Comparison of ENCODE assay signal across 8 cellular contexts in the genomic region with DNA sequence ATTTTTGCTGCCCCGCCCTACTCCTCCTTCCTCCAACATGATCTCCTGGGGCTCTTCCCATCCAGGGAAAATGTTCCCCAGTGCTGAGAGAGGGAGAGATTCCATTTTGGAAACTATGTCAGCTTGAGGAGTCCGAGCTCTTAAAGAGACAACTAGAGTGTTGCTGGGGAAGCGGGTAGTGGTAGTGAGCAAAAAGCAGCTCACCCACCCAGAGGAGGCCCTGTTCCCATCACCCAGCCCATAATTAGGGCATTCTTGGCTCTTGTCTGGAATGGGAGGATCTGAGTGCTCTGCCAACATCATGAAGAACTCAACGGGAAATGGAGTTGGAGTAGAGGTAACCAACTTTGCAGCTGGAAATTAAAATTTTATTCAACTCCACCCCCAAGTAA. TPM values are rescaled to one million over a fixed set of nuclear protein-coding genes. Genes with fewer than 3 reads are reported as not detected.
DNase-seq lines count a peak whose midpoint lies in the region; ATAC-seq and TF ChIP-seq lines count a peak whose summit lies in the region.

No MANE protein-coding gene starts in this region.

- intact Hi-C loops in HCT116 (cut with micrococcal nuclease): loop anchor here (1.0 to 2.0 kb wide), 4 partner anchors 28 to 178 kb away; partner anchors contain the start of gene CASC3
- intact Hi-C loops in activated T-helper 1 cell treated with anti-CD3 and anti-CD28 coated beads, Interleukin-12 subunit alpha, Interleukin-12 subunit beta, Interleukin-2, Interleukin-4 antibody, amounts not matched to agents 30 ng/mL and 10 ng/mL and 1 ng/mL, durations not matched to agents 14 hours and 24 hours and 36 hours (cut with micrococcal nuclease): loop anchor here (1.0 to 5.0 kb wide), 12 partner anchors 11 to 1360 kb away; partner anchors contain the start of genes CASC3, MED24, PSMB3 and RAPGEFL1

- H4K20me1 ChIP-seq in HCT116 (ENCODE audit: insufficient read depth) (no peaks in the 10 kb centered on the region), hepatocyte (ENCODE audit: insufficient read depth, poor library complexity, severe bottlenecking) (no peaks in the 10 kb centered on the region)

- RAD21 ChIA-PET in HCT116 (lab: Charles Lee; ENCODE audit: low non-redundant PET in 1 of 2, low total read pairs in 2 of 2, uncharacterized antibody in 2 of 2, unreplicated experiment in 2 of 2): interaction anchor here (0.5 to 2.2 kb wide), 15 partner anchors 9 to 178 kb away, joined by 3 to 10 read pairs (median 4); partner anchors contain the start of gene NR1D1 (in 1 of the 2)

- peaks cover 66 to 76% of the 10 kb centered on the region in 2 experiments for H3K4me1 ChIP-seq in HCT116 (ENCODE audit: control insufficient read depth in 1 of 2, insufficient read depth in 2 of 2, low read length in 2 of 2)
- H3K4me1 ChIP-seq in hepatocyte (ENCODE audit: insufficient read depth): peaks cover 67% of the 10 kb centered on the region
- H3K4me1 ChIP-seq in skeletal muscle tissue (ENCODE audit: control insufficient read depth in 3 of 3, insufficient read depth in 3 of 3, low read length in 3 of 3): peaks cover 65 to 72% (median 69%) of the 10 kb centered on the region in 3 donors

- 79% methylated on average over 4 of the region's 4 CpGs for WGBS in hepatocyte (ENCODE audit: low lambda C conversion rate, missing lambda C conversion rate)

- H3K27ac ChIP-seq in HCT116 (ENCODE audit: low read depth, low read length) (peak overlapping the region; percentile 9; the same call in 1 of the 2 replicates), hepatocyte (peak overlapping the region; percentile 76), skeletal muscle tissue (ENCODE audit: low read depth, low read length) (peak overlapping the region; percentile 99)

- no peaks in the 10 kb centered on the region for H3K9me3 Mint-ChIP-seq in activated T-helper 1 cell treated with anti-CD3 and anti-CD28 coated beads, Interleukin-12 subunit alpha, Interleukin-12 subunit beta, Interleukin-2, Interleukin-4 antibody, amounts not matched to agents 30 ng/mL and 10 ng/mL and 1 ng/mL, durations not matched to agents 14 hours and 24 hours and 36 hours

- no peak for ATAC-seq in HCT116
- ATAC-seq in GM18870 (IDR thresholded peaks at IDR 0.05; ENCODE audit: unreplicated experiment): no peak
- ATAC-seq in HG02588 (IDR thresholded peaks at IDR 0.05; ENCODE audit: unreplicated experiment): no peak

- H3K27me3 ChIP-seq in HCT116 (ENCODE audit: insufficient read depth, low read length) (no peaks in the 10 kb centered on the region), hepatocyte (no peaks in the 10 kb centered on the region), skeletal muscle tissue (ENCODE audit: control insufficient read depth in 3 of 3, insufficient read depth in 3 of 3, low read length in 3 of 3) (no peaks in the 10 kb centered on the region)

- H3K9me2 ChIP-seq in HCT116 (ENCODE audit: insufficient read depth): no peaks in the 10 kb centered on the region
- H3K9me2 ChIP-seq in hepatocyte (replicated peaks; ENCODE audit: insufficient read depth): no peaks in the 10 kb centered on the region

- H3K36me3 ChIP-seq in HCT116 (ENCODE audit: control insufficient read depth in 1 of 2, insufficient read depth in 2 of 2, low read length in 2 of 2) (no peaks in the 10 kb centered on the region), hepatocyte (replicated peaks; ENCODE audit: insufficient read depth, low read depth) (no peaks in the 10 kb centered on the region), skeletal muscle tissue (ENCODE audit: control insufficient read depth in 3 of 3, insufficient read depth in 3 of 3, low read length in 3 of 3) (no peaks in the 10 kb centered on the region)

- TF ChIP-seq POLR2A in HCT116 (IDR thresholded peaks at IDR 0.05; ENCODE audit: borderline replicate concordance, extremely low read depth, insufficient read depth, insufficient read length): no peak

- H3K4me2 ChIP-seq in HCT116 (ENCODE audit: low read length) (peak overlapping the region; percentile 75), hepatocyte (peak overlapping the region; percentile 62)

- H2AFZ ChIP-seq in HCT116 (ENCODE audit: low read depth, low read length, poor library complexity, severe bottlenecking) (peak overlapping the region; percentile 80), hepatocyte (no peak overlapping the region)

- TF ChIP-seq CTCF in HCT116 (IDR thresholded peaks at IDR 0.05 in 2 of 3, conservative IDR thresholded peaks at IDR 0.05 in 1 of 3; ENCODE audit: borderline replicate concordance in 1 of 3, insufficient read depth in 1 of 3, low read depth in 2 of 3, low read length in 2 of 3) (no peak), hepatocyte (IDR thresholded peaks at IDR 0.05; ENCODE audit: poor library complexity) (no peak)

- POLR2A ChIA-PET in HCT116 (lab: Charles Lee): interaction anchor here (0.8 to 8.1 kb wide), 8 partner anchors 10 to 97 kb away, joined by 3 to 160 read pairs (median 4); partner anchors contain the start of genes CASC3, CSF3, MSL1 and NR1D1

- no peaks in the 10 kb centered on the region for H3K36me3 Mint-ChIP-seq in activated T-helper 1 cell treated with anti-CD3 and anti-CD28 coated beads, Interleukin-12 subunit alpha, Interleukin-12 subunit beta, Interleukin-2, Interleukin-4 antibody, amounts not matched to agents 30 ng/mL and 10 ng/mL and 1 ng/mL, durations not matched to agents 14 hours and 24 hours and 36 hours (ENCODE audit: low read depth)

- H3K9ac ChIP-seq in HCT116 (ENCODE audit: low read length): peak overlapping the region; percentile 43
- H3K9ac ChIP-seq in skeletal muscle tissue (ENCODE audit: low read depth in 1 of 3, low read length in 3 of 3): peak overlapping the region; percentile 65 to 85 (median 80)

- no TSS peak for BruUV-seq in HCT116 (replicated peaks; lab: Mats Ljungman, UMichigan)

- no peak for TF ChIP-seq RAD21 in HCT116 (IDR thresholded peaks at IDR 0.05; ENCODE audit: low read depth)

- H3K4me1 Mint-ChIP-seq in activated T-helper 1 cell treated with anti-CD3 and anti-CD28 coated beads, Interleukin-12 subunit alpha, Interleukin-12 subunit beta, Interleukin-2, Interleukin-4 antibody, amounts not matched to agents 30 ng/mL and 10 ng/mL and 1 ng/mL, durations not matched to agents 14 hours and 24 hours and 36 hours (ENCODE audit: low read depth): peaks cover 47% of the 10 kb centered on the region

- H3K79me2 ChIP-seq in HCT116 (ENCODE audit: insufficient read depth, low read length) (no peaks in the 10 kb centered on the region), hepatocyte (no peaks in the 10 kb centered on the region)

- peaks cover 3% of the 10 kb centered on the region for H3K27me3 Mint-ChIP-seq in activated T-helper 1 cell treated with anti-CD3 and anti-CD28 coated beads, Interleukin-12 subunit alpha, Interleukin-12 subunit beta, Interleukin-2, Interleukin-4 antibody, amounts not matched to agents 30 ng/mL and 10 ng/mL and 1 ng/mL, durations not matched to agents 14 hours and 24 hours and 36 hours (ENCODE audit: insufficient read depth)

- H3K27ac Mint-ChIP-seq in activated T-helper 1 cell treated with anti-CD3 and anti-CD28 coated beads, Interleukin-12 subunit alpha, Interleukin-12 subunit beta, Interleukin-2, Interleukin-4 antibody, amounts not matched to agents 30 ng/mL and 10 ng/mL and 1 ng/mL, durations not matched to agents 14 hours and 24 hours and 36 hours: peak overlapping the region; percentile 62

- H3K4me3 Mint-ChIP-seq in activated T-helper 1 cell treated with anti-CD3 and anti-CD28 coated beads, Interleukin-12 subunit alpha, Interleukin-12 subunit beta, Interleukin-2, Interleukin-4 antibody, amounts not matched to agents 30 ng/mL and 10 ng/mL and 1 ng/mL, durations not matched to agents 14 hours and 24 hours and 36 hours: peak overlapping the region; percentile 82

- no peaks in the 10 kb centered on the region for H3K9me3 ChIP-seq in HCT116 (ENCODE audit: control insufficient read depth in 1 of 2, insufficient read depth in 1 of 2, low read depth in 1 of 2, low read length in 2 of 2)
- H3K9me3 ChIP-seq in hepatocyte (ENCODE audit: low read depth): no peaks in the 10 kb centered on the region
- no peaks in the 10 kb centered on the region for H3K9me3 ChIP-seq in skeletal muscle tissue (ENCODE audit: control insufficient read depth in 3 of 3, low read length in 3 of 3)

- CTCF ChIA-PET in HCT116 (lab: Charles Lee): interaction anchor here (0.6 to 6.3 kb wide), 27 partner anchors 8 to 491 kb away, joined by 3 to 69 read pairs (median 5); partner anchors contain the start of genes CASC3, NR1D1 and TOP2A

- no peak overlapping the region for H3K4me3 ChIP-seq in HCT116 (replicated peaks in 1 of 2; ENCODE audit: low read depth in 1 of 2, low read length in 2 of 2)
- no peak overlapping the region for H3K4me3 ChIP-seq in hepatocyte
- peak overlapping the region; percentile 67 to 76 (median 76) for H3K4me3 ChIP-seq in skeletal muscle tissue (ENCODE audit: low read length in 3 of 3)

- DNase-seq in HCT116 (ENCODE audit: low read depth, low spot score): no peak
- no peak for DNase-seq in activated T-helper 1 cell treated with anti-CD3 and anti-CD28 coated beads, Interleukin-12 subunit alpha, Interleukin-12 subunit beta, Interleukin-2, Interleukin-4 antibody, amounts not matched to agents 30 ng/mL and 10 ng/mL and 1 ng/mL, durations not matched to agents 14 hours and 24 hours and 36 hours (ENCODE audit: low spot score)
- DNase-seq in hepatocyte (ENCODE audit: low spot score): no peak
- DNase-seq in NCI-H510A (lab: John Stamatoyannopoulos, UW): no peak
- no peak for DNase-seq in GDM1 (lab: John Stamatoyannopoulos, UW)

RNA-seq across cellular contexts. Expression of gene MSL1, which starts 9.1 kb away (rescaled TPM):
- total RNA-seq in HCT116 (2021; ENCODE audit: unreplicated experiment) (67.2 TPM), hepatocyte (71.9 and 81.6 TPM in 2 replicates), skeletal muscle tissue (53.8 TPM)
- 26.8 and 36.5 TPM in 2 replicates for polyA plus RNA-seq in HCT116 (2012)
- total RNA-seq in activated T-helper 1 cell treated with anti-CD3 and anti-CD28 coated beads, Interleukin-12 subunit alpha, Interleukin-12 subunit beta, Interleukin-2, Interleukin-4 antibody, amounts not matched to agents 30 ng/mL and 10 ng/mL and 1 ng/mL, durations not matched to agents 14 hours and 24 hours and 36 hours: 87.6 and 88.2 TPM in 2 replicates
- polyA plus RNA-seq in hepatocyte: 26.7 and 31.4 TPM in 2 replicates

RNA-seq across cellular contexts. Expression of gene NR1D1, which starts 12.3 kb away (rescaled TPM):
- total RNA-seq in HCT116 (2021; ENCODE audit: unreplicated experiment): 63.7 TPM
- 104 and 122 TPM in 2 replicates for polyA plus RNA-seq in HCT116 (2012)
- 8.7 and 9.6 TPM in 2 replicates for total RNA-seq in activated T-helper 1 cell treated with anti-CD3 and anti-CD28 coated beads, Interleukin-12 subunit alpha, Interleukin-12 subunit beta, Interleukin-2, Interleukin-4 antibody, amounts not matched to agents 30 ng/mL and 10 ng/mL and 1 ng/mL, durations not matched to agents 14 hours and 24 hours and 36 hours
- total RNA-seq in hepatocyte: 2.3 and 3.0 TPM in 2 replicates
- 6.9 and 7.1 TPM in 2 replicates for polyA plus RNA-seq in hepatocyte
- total RNA-seq in skeletal muscle tissue: 1.0 TPM

RNA-seq across cellular contexts. Expression of gene CASC3, which starts 27.6 kb away (rescaled TPM):
- total RNA-seq in HCT116 (2021; ENCODE audit: unreplicated experiment): 73.1 TPM
- 35.5 and 37.0 TPM in 2 replicates for polyA plus RNA-seq in HCT116 (2012)
- total RNA-seq in activated T-helper 1 cell treated with anti-CD3 and anti-CD28 coated beads, Interleukin-12 subunit alpha, Interleukin-12 subunit beta, Interleukin-2, Interleukin-4 antibody, amounts not matched to agents 30 ng/mL and 10 ng/mL and 1 ng/mL, durations not matched to agents 14 hours and 24 hours and 36 hours: 117 TPM in 2 replicates
- 26.7 and 30.2 TPM in 2 replicates for total RNA-seq in hepatocyte
- polyA plus RNA-seq in hepatocyte: 33.0 and 37.5 TPM in 2 replicates
- 21.4 TPM for total RNA-seq in skeletal muscle tissue

RNA-seq across cellular contexts. Expression of gene THRA, which starts 49.9 kb away (rescaled TPM):
- total RNA-seq in HCT116 (2021; ENCODE audit: unreplicated experiment): 23.3 TPM
- 20.3 and 21.1 TPM in 2 replicates for polyA plus RNA-seq in HCT116 (2012)
- total RNA-seq in activated T-helper 1 cell treated with anti-CD3 and anti-CD28 coated beads, Interleukin-12 subunit alpha, Interleukin-12 subunit beta, Interleukin-2, Interleukin-4 antibody, amounts not matched to agents 30 ng/mL and 10 ng/mL and 1 ng/mL, durations not matched to agents 14 hours and 24 hours and 36 hours: 2.9 and 3.5 TPM in 2 replicates
- total RNA-seq in hepatocyte: 35.3 and 40.2 TPM in 2 replicates
- polyA plus RNA-seq in hepatocyte: 20.7 and 22.5 TPM in 2 replicates
- 30.8 TPM for total RNA-seq in skeletal muscle tissue

RNA-seq across cellular contexts. Expression of gene MED24, which starts 58.5 kb away (rescaled TPM):
- 92.1 TPM for total RNA-seq in HCT116 (2021; ENCODE audit: unreplicated experiment)
- 68.9 and 90.5 TPM in 2 replicates for polyA plus RNA-seq in HCT116 (2012)
- total RNA-seq in activated T-helper 1 cell treated with anti-CD3 and anti-CD28 coated beads, Interleukin-12 subunit alpha, Interleukin-12 subunit beta, Interleukin-2, Interleukin-4 antibody, amounts not matched to agents 30 ng/mL and 10 ng/mL and 1 ng/mL, durations not matched to agents 14 hours and 24 hours and 36 hours: 113 and 120 TPM in 2 replicates
- 55.7 and 66.8 TPM in 2 replicates for total RNA-seq in hepatocyte
- polyA plus RNA-seq in hepatocyte: 69.8 and 69.9 TPM in 2 replicates
- total RNA-seq in skeletal muscle tissue: 25.6 TPM

Comparison
In these comparisons a context has a peak if more than half of its experiments do, and no peak if none do; other contexts are left out.
1. H3K27ac ChIP-seq: peak in every context shown above with its lines; median percentile 99 in skeletal muscle tissue; 76 in hepatocyte; 9 in HCT116.
2. H3K4me3 ChIP-seq: peak in skeletal muscle tissue (3 of 3); none in HCT116 (0 of 2) and hepatocyte (single experiment).